In the genomic region with DNA sequence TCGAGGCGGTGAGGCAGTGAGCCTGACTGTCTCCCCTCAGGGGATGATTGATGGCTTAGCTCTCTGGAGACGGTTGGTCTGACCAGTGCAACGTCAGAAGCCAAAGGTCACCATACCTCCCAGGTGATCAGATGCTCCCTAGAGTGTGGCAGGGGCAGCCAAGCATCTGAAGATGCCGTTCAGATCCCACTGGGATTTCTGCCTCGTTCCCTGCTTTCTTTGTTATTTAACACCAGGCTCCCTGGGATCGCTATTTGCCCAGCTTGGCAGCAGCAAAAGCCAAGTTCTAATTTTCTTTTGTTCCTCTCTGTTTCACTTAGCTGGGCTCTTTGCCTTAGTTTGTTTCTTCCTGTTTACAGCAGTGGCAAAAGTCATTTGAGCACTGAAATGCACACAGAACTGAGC, we compare ENCODE assay signal across 7 cellular contexts. TPM values are rescaled to one million over a fixed set of nuclear protein-coding genes. Genes with fewer than 3 reads are reported as not detected.
DNase-seq lines count a peak whose midpoint lies in the region; ATAC-seq and TF ChIP-seq lines count a peak whose summit lies in the region.

No MANE protein-coding gene starts in this region.

- H3K27me3 ChIP-seq in HUES64 (ENCODE audit: insufficient read depth, low read length) (no peaks in the 10 kb centered on the region), stomach (no peaks in the 10 kb centered on the region)

- no peak for TF ChIP-seq EP300 in stomach (IDR thresholded peaks at IDR 0.05)

- peak; percentile 46 for DNase-seq in SK-N-DZ (ENCODE audit: low spot score)
- DNase-seq in iPS-NIHi7 (ENCODE audit: extremely low spot score), result peak; percentile 79
- DNase-seq in stomach, result no peak
- DNase-seq in lower leg skin (ENCODE audit: low spot score in 2 of 2), result no peak

- peak overlapping the region; percentile 23; the same call in 1 of the 2 replicates for H3K9ac ChIP-seq in HUES64 (ENCODE audit: low read depth, low read length)

- TF ChIP-seq CTCF in stomach (IDR thresholded peaks at IDR 0.05) (no peak), lower leg skin (IDR thresholded peaks at IDR 0.05) (no peak)

- 4% methylated on average over 7 of the region's 7 CpGs for WGBS in HUES64
- WGBS in stomach, 5 donors, result 28 to 43% (median 35%) methylated on average over 7 of the region's 7 CpGs
- WGBS in lower leg skin, 2 donors, result 25 to 30% methylated on average over 7 of the region's 7 CpGs

- H3K27ac ChIP-seq in HUES64 (ENCODE audit: low read depth, low read length) (peak overlapping the region; percentile 79; the same call in 1 of the 2 replicates), stomach (peak overlapping the region in 4 of 5 donors; percentile 1 to 55 (median 46))

- no peaks in the 10 kb centered on the region for H3K9me3 ChIP-seq in HUES64 (ENCODE audit: insufficient read depth, low read depth, low read length)
- H3K9me3 ChIP-seq in stomach, result no peaks in the 10 kb centered on the region

- intact Hi-C loops in stomach (cut with DNase I; ENCODE audit: low total_unique reads) (no loop called here), lower leg skin (cut with DNase I; ENCODE audit: low total_unique reads) (no loop called here)

- peaks cover 13% of the 10 kb centered on the region for H3K36me3 ChIP-seq in HUES64 (ENCODE audit: insufficient read depth, low read length)
- peaks cover 0 to 29% (median 21%) of the 10 kb centered on the region in 4 donors for H3K36me3 ChIP-seq in stomach

- ATAC-seq in HG03342 (IDR thresholded peaks at IDR 0.05; ENCODE audit: unreplicated experiment) (no peak), GM19328 (IDR thresholded peaks at IDR 0.05; ENCODE audit: unreplicated experiment) (no peak)

- H3K4me3 ChIP-seq in HUES64 (ENCODE audit: low read length) (no peak overlapping the region; the same call in 1 of the 2 replicates), stomach (no peak overlapping the region), lower leg skin (ENCODE audit: low read depth, poor library complexity, severe bottlenecking) (no peak overlapping the region)

- no peak for TF ChIP-seq POLR2A in stomach (IDR thresholded peaks at IDR 0.05)
- TF ChIP-seq POLR2A in lower leg skin (IDR thresholded peaks at IDR 0.05), result no peak

- H3K4me1 ChIP-seq in HUES64 (ENCODE audit: insufficient read depth, low read length) (peaks cover 60% of the 10 kb centered on the region), stomach (peaks cover 11 to 47% (median 30%) of the 10 kb centered on the region in 4 donors)

RNA-seq across cellular contexts. Expression of gene SVIL, which starts 53.5 kb away (rescaled TPM):
- polyA plus RNA-seq in HUES64 (2013, experiment 1 of 2), result 12.4 TPM
- 13.9 TPM for polyA plus RNA-seq in HUES64 (2013, experiment 2 of 2)
- 5.2 and 14.2 TPM in 2 replicates for polyA plus RNA-seq in SK-N-DZ (2014; cell fraction: cytosol; rRNA removed)
- polyA plus RNA-seq in SK-N-DZ (2014; cell fraction: nucleus; rRNA removed), result 7.2 and 14.2 TPM in 2 replicates
- total RNA-seq in stomach (100 to 1,000 TPM in 4 of 5 donors, 10 to 100 TPM in 1; 95.9 to 400 (median 131) TPM), lower leg skin (10 to 100 TPM; 49.0 to 91.0 (median 74.4) TPM)
- 10 to 100 TPM in 1 of 3 donors, 1 to 10 TPM in 2; 6.8 to 32.4 (median 7.5) TPM for polyA plus RNA-seq in stomach

Comparison
In these comparisons a context has a peak if more than half of its experiments do, and no peak if none do; other contexts are left out.
1. DNase-seq: peak in SK-N-DZ (single experiment) and iPS-NIHi7 (single experiment); none in stomach (single experiment) and lower leg skin (0 of 2).